Comparison of ENCODE assay signal across 17 cellular contexts in the genomic region with DNA sequence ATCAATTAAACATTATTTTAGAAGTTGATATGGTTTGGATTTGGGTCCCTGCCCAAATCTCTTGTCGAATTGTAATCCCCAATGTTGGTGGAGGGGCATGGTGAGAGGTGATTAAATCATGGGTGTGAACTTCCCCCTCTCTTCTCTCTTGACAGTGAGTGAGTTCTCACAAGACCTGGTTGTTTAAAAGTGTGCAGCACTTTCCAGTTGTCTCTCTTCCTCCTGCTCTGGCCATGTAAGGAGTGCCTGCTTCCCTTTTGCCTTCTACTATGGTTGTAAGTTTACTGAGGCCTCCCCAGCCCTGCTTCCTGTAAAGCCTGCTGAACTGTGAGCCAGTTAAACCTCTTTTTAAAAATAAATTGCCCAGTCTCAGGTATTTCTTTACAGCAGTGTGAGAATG.
DNase-seq lines count a peak whose midpoint lies in the region; ATAC-seq and TF ChIP-seq lines count a peak whose summit lies in the region.
"Had no signal": no experiment of that assay in that cellular context is flagged by ENCODE, and none has a peak within 500 bp of the region (broad histone marks: within the 10 kb centered on the region; RNA-seq: fewer than 3 reads in every experiment).

No MANE protein-coding gene starts in this region.

- H3K36me3 ChIP-seq in cardiac muscle cell (no peaks in the 10 kb centered on the region), heart left ventricle (no peaks in the 10 kb centered on the region), mammary epithelial cell (ENCODE audit: insufficient read depth, low read length) (no peaks in the 10 kb centered on the region)
- H3K36me3 ChIP-seq: adrenal gland, SJCRH30, upper lobe of right lung had no signal

- ATAC-seq in heart left ventricle = no peak
- ATAC-seq: A549, upper lobe of right lung had no signal

- no peaks in the 10 kb centered on the region for H3K36me3 Mint-ChIP-seq in activated naive CD8-positive, alpha-beta T cell treated with anti-CD3 and anti-CD28 coated beads for 36 hours
- H3K36me3 Mint-ChIP-seq: IgD-negative memory B cell had no signal

- peak in 1 of 2 donors; percentile 42 for DNase-seq in cardiac muscle cell (ENCODE audit: low read depth in 1 of 2, low spot score in 1 of 2)
- no peak for DNase-seq in heart left ventricle
- peak; percentile 7 for DNase-seq in HK-2 (ENCODE audit: unreplicated experiment)
- DNase-seq in mammary epithelial cell = peak; percentile 10
- DNase-seq in activated CD8-positive, alpha-beta memory T cell treated with anti-CD3 and anti-CD28 coated beads for 24 hours = no peak
- DNase-seq in medulla oblongata (ENCODE audit: extremely low spot score) = no peak
- DNase-seq in HEK293T (ENCODE audit: extremely low spot score) = no peak
- no peak for DNase-seq in activated naive CD8-positive, alpha-beta T cell treated with anti-CD3 and anti-CD28 coated beads for 36 hours
- DNase-seq: activated T-cell treated with anti-CD3 and anti-CD28 coated beads for 4 hours, adrenal gland, dorsolateral prefrontal cortex, NCI-H1436, NCI-H748 treated with DMSO at 0.1 percent for 48 hours, upper lobe of right lung had no signal

- H3K27ac ChIP-seq in cardiac muscle cell = peak overlapping the region; percentile 66
- no peak overlapping the region for H3K27ac ChIP-seq in heart left ventricle
- H3K27ac ChIP-seq in mammary epithelial cell (ENCODE audit: insufficient read depth, low read depth, low read length) = no peak overlapping the region
- H3K27ac ChIP-seq: A549, adrenal gland, dorsolateral prefrontal cortex, SJCRH30, upper lobe of right lung had no signal

- CTCF ChIA-PET in mammary epithelial cell (lab: Charles Lee; ENCODE audit: low non-redundant PET) = no interaction called here
- CTCF ChIA-PET in HEK293T (lab: Yijun Ruan, JAX) = no interaction called here

- no peaks in the 10 kb centered on the region for H3K27me3 Mint-ChIP-seq in activated naive CD8-positive, alpha-beta T cell treated with anti-CD3 and anti-CD28 coated beads for 36 hours
- H3K27me3 Mint-ChIP-seq: IgD-negative memory B cell had no signal

- TF ChIP-seq CTCF in cardiac muscle cell (IDR thresholded peaks at IDR 0.05; ENCODE audit: low read depth, low read length) (no peak), heart left ventricle (IDR thresholded peaks at IDR 0.05) (no peak), mammary epithelial cell (conservative IDR thresholded peaks at IDR 0.05 in 1 of 2, IDR thresholded peaks at IDR 0.05 in 1 of 2; ENCODE audit: extremely low read depth in 1 of 2, insufficient read depth in 1 of 2, low read depth in 1 of 2, low read length in 2 of 2) (no peak)

- intact Hi-C loops in heart left ventricle (cut with DNase I) (no loop called here), mammary epithelial cell (cut with micrococcal nuclease) (no loop called here)

- 38 to 55% (median 48%) methylated on average over 1 of the region's 1 CpG for WGBS in heart left ventricle, 4 donors
- WGBS in mammary epithelial cell (ENCODE audit: low coverage, missing lambda C conversion rate) = 60% methylated on average over 1 of the region's 1 CpG

- H3K79me2 ChIP-seq in mammary epithelial cell (ENCODE audit: insufficient read depth, low read length) = no peaks in the 10 kb centered on the region

- no peaks in the 10 kb centered on the region for H3K9me3 Mint-ChIP-seq in activated naive CD8-positive, alpha-beta T cell treated with anti-CD3 and anti-CD28 coated beads for 36 hours
- H3K9me3 Mint-ChIP-seq: IgD-negative memory B cell had no signal

- H2AFZ ChIP-seq in mammary epithelial cell (ENCODE audit: low read depth, low read length) = no peak overlapping the region

- H3K4me1 ChIP-seq in cardiac muscle cell (ENCODE audit: low read depth) (no peaks in the 10 kb centered on the region), heart left ventricle (no peaks in the 10 kb centered on the region), mammary epithelial cell (ENCODE audit: insufficient read depth, low read length) (no peaks in the 10 kb centered on the region)
- H3K4me1 ChIP-seq: A549, adrenal gland, SJCRH30, upper lobe of right lung had no signal

- H3K9me3 ChIP-seq in cardiac muscle cell (ENCODE audit: low read depth) (no peaks in the 10 kb centered on the region), heart left ventricle (no peaks in the 10 kb centered on the region), mammary epithelial cell (replicated peaks; ENCODE audit: insufficient read depth, low read length) (no peaks in the 10 kb centered on the region)
- H3K9me3 ChIP-seq: A549, adrenal gland, SJCRH30, upper lobe of right lung had no signal

- H3K9ac ChIP-seq in mammary epithelial cell (ENCODE audit: insufficient read depth, low read length) = no peak overlapping the region

- no peaks in the 10 kb centered on the region for H3K4me1 Mint-ChIP-seq in activated naive CD8-positive, alpha-beta T cell treated with anti-CD3 and anti-CD28 coated beads for 36 hours

- TF ChIP-seq POLR2A in heart left ventricle (IDR thresholded peaks at IDR 0.05) = no peak

- in situ Hi-C loops in mammary epithelial cell (cut with MboI; ENCODE audit: low sequenced_read_pairs in 2 of 2) = no loop called here

- no peak overlapping the region for H3K4me2 ChIP-seq in mammary epithelial cell (ENCODE audit: insufficient read depth, low read depth, low read length)
- H3K4me2 ChIP-seq: A549 had no signal

- POLR2A ChIA-PET in HEK293T (lab: Yijun Ruan, JAX) = no interaction called here

- no peaks in the 10 kb centered on the region for H4K20me1 ChIP-seq in mammary epithelial cell (ENCODE audit: insufficient read depth, low read length)

- no peak overlapping the region for H3K4me3 Mint-ChIP-seq in activated naive CD8-positive, alpha-beta T cell treated with anti-CD3 and anti-CD28 coated beads for 36 hours

- H3K4me3 ChIP-seq in cardiac muscle cell = no peak overlapping the region
- no peak overlapping the region for H3K4me3 ChIP-seq in heart left ventricle
- H3K4me3 ChIP-seq in mammary epithelial cell (replicated peaks in 1 of 3; ENCODE audit: insufficient read depth in 1 of 3, low read depth in 2 of 3, low read length in 3 of 3) = no peak overlapping the region
- H3K4me3 ChIP-seq: A549, adrenal gland, dorsolateral prefrontal cortex, SJCRH30, upper lobe of right lung had no signal

- BruUV-seq in mammary epithelial cell (replicated peaks; lab: Mats Ljungman, UMichigan) = no TSS peak

- dilution Hi-C loops in mammary epithelial cell (cut with HindIII; ENCODE audit: low sequenced_read_pairs) = no loop called here

- H3K27me3 ChIP-seq in cardiac muscle cell (no peaks in the 10 kb centered on the region), heart left ventricle (no peaks in the 10 kb centered on the region), mammary epithelial cell (ENCODE audit: insufficient read depth, low read length) (no peaks in the 10 kb centered on the region)
- H3K27me3 ChIP-seq: adrenal gland, dorsolateral prefrontal cortex, SJCRH30, upper lobe of right lung had no signal

- H3K27ac Mint-ChIP-seq in activated naive CD8-positive, alpha-beta T cell treated with anti-CD3 and anti-CD28 coated beads for 36 hours = no peak overlapping the region
- H3K27ac Mint-ChIP-seq: IgD-negative memory B cell had no signal

TF ChIP-seq in HEK293T, 16 proteins besides CTCF, POLR2A, EP300 and RAD21:
- TF ChIP-seq ELF4 (IDR thresholded peaks at IDR 0.05) (no peak), SUZ12 (IDR thresholded peaks at IDR 0.05) (no peak), FOXK2 (IDR thresholded peaks at IDR 0.05) (no peak), BHLHE40 (IDR thresholded peaks at IDR 0.05; ENCODE audit: borderline replicate concordance) (no peak), SP1 (IDR thresholded peaks at IDR 0.05) (no peak), FOXM1 (IDR thresholded peaks at IDR 0.05; ENCODE audit: borderline replicate concordance) (no peak), ZNF384 (IDR thresholded peaks at IDR 0.05) (no peak), CTBP1 (IDR thresholded peaks at IDR 0.05; ENCODE audit: borderline replicate concordance) (no peak)

Comparison
In these comparisons a context has a peak if more than half of its experiments do, and no peak if none do; other contexts are left out.
1. DNase-seq: peak in HK-2 (single experiment) and mammary epithelial cell (single experiment); none in heart left ventricle (0 of 5), activated CD8-positive, alpha-beta memory T cell treated with anti-CD3 and anti-CD28 coated beads for 24 hours (single experiment), medulla oblongata (single experiment), HEK293T (single experiment) and activated naive CD8-positive, alpha-beta T cell treated with anti-CD3 and anti-CD28 coated beads for 36 hours (single experiment).